22 cellular contexts compared by ENCODE assay signal in genomic region chr11:1737080-1737757, GRCh38. TPM values are rescaled to one million over a fixed set of nuclear protein-coding genes. Genes with fewer than 3 reads are reported as not detected.
"Had no signal": no experiment of that assay in that cellular context is flagged by ENCODE, and none has a peak within 500 bp of the region (broad histone marks: within the 10 kb centered on the region; RNA-seq: fewer than 3 reads in every experiment).

No MANE protein-coding gene starts in this region.

- FAIRE-seq: kidney, urothelium cell line had no signal

- ATAC-seq: left cardiac atrium; lower lobe of right lung; natural killer cell treated with Interleukin-12 subunit alpha and Interleukin-12 subunit beta and Interleukin-15 and Interleukin-18, amount 100 ng/mL, for 72 hours; psoas muscle had no signal

- H3K27ac Mint-ChIP-seq: memory B cell; natural killer cell treated with Interleukin-12 subunit alpha and Interleukin-12 subunit beta and Interleukin-15 and Interleukin-18, amount 100 ng/mL, for 72 hours; neural progenitor cell had no signal

- DNase-seq: cortex of kidney; dorsolateral prefrontal cortex; effector CD8-positive, alpha-beta T cell; foreskin melanocyte; kidney; left cardiac atrium; left ventricle myocardium inferior; lower lobe of right lung; midbrain; nucleus accumbens; psoas muscle; sigmoid colon; stimulated activated CD4-positive, alpha-beta T cell treated with anti-CD3 and anti-CD28 coated beads, Interleukin-2, amount 100 ng/mL, for 24 hours; stimulated activated CD4-positive, alpha-beta T cell treated with anti-CD3 and anti-CD28 coated beads, Interleukin-4, amount 100 ng/mL, for 4 hours; stimulated activated naive CD4-positive, alpha-beta T cell; stomach; trophoblast cell had no signal

- H3K4me3 Mint-ChIP-seq: memory B cell; natural killer cell treated with Interleukin-12 subunit alpha and Interleukin-12 subunit beta and Interleukin-15 and Interleukin-18, amount 100 ng/mL, for 72 hours; neural progenitor cell had no signal

- H3K36me3 Mint-ChIP-seq: neural progenitor cell had no signal

RNA-seq across cellular contexts. Expression of gene KRTAP5-6, which starts 40.2 kb away (rescaled TPM):
- total RNA-seq: hepatocyte; kidney; left cardiac atrium; left ventricle myocardium inferior; lower lobe of right lung; natural killer cell treated with Interleukin-12 subunit alpha and Interleukin-12 subunit beta and Interleukin-15 and Interleukin-18, amount 100 ng/mL, for 72 hours; psoas muscle; sigmoid colon; stomach had no signal
